Comparison of ENCODE assay signal across 9 cellular contexts in the genomic region with DNA sequence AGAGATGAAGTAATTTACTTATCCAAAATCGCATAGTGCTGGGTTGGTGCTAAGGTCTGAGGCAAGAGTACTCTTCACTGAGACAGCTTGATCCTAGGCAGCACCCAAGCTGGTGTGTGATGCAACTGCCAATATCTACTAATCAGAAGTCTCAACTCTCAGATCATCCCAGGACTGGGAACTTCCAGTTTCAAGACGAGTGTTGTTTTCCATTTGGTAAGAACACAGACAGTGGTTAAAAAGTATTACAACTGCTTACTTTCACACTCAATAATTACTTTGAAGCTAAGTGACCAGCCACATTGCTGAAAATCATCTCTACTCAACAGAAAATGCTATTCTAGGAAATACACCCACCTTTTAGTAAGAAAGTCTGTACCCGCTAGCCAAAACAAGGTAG. TPM values are rescaled to one million over a fixed set of nuclear protein-coding genes. Genes with fewer than 3 reads are reported as not detected.
DNase-seq lines count a peak whose midpoint lies in the region; ATAC-seq lines count a peak whose summit lies in the region.
"Had no signal": no experiment of that assay in that cellular context is flagged by ENCODE, and none has a peak within 500 bp of the region (broad histone marks: within the 10 kb centered on the region; RNA-seq: fewer than 3 reads in every experiment).

No MANE protein-coding gene starts in this region.

- peak; percentile 63 for ATAC-seq in HG03103 (IDR thresholded peaks at IDR 0.05; ENCODE audit: low read depth, unreplicated experiment)
- ATAC-seq in activated naive CD4-positive, alpha-beta T cell treated with anti-CD3 and anti-CD28 coated beads, Interleukin-2, amount 50 U/mL, for 72 hours = peak; percentile 30 to 74
- peak; percentile 71 to 72 for ATAC-seq in stimulated activated naive B cell treated with anti-CD40 and anti-IgM and Interleukin-4, amounts not matched to agents 10 μg/mL and 1 μg/mL and 100 μg/mL, for 72 hours (replicated peaks)

- DNase-seq in activated T-cell treated with anti-CD3 and anti-CD28 coated beads for 48 hours (ENCODE audit: low read depth) (peak; percentile 29), activated T-cell treated with anti-CD3 and anti-CD28 coated beads for 4 hours (no peak), NAMALWA (ENCODE audit: low spot score) (no peak), DMS 273 (lab: John Stamatoyannopoulos, UW; ENCODE audit: unreplicated experiment) (no peak), NCI-H526 treated with DMSO at 0.1 percent for 48 hours (lab: John Stamatoyannopoulos, UW) (no peak)
- DNase-seq in activated naive CD4-positive, alpha-beta T cell treated with anti-CD3 and anti-CD28 coated beads, Interleukin-2, amount 50 U/mL, for 72 hours (ENCODE audit: low spot score in 2 of 2) = peak in 1 of 2 donors; percentile 33
- DNase-seq in stimulated activated naive B cell treated with anti-CD40 and anti-IgM and Interleukin-4, amounts not matched to agents 10 μg/mL and 1 μg/mL and 100 μg/mL, for 72 hours = peak; percentile 51

- peak overlapping the region; percentile 21 to 37 for H3K4me3 Mint-ChIP-seq in stimulated activated naive B cell treated with anti-CD40 and anti-IgM and Interleukin-4, amounts not matched to agents 10 μg/mL and 1 μg/mL and 100 μg/mL, for 72 hours
- H3K4me3 Mint-ChIP-seq: central memory CD8-positive, alpha-beta T cell had no signal

- peaks cover 0 to 30% of the 10 kb centered on the region in 2 donors for H3K36me3 Mint-ChIP-seq in activated naive CD4-positive, alpha-beta T cell treated with anti-CD3 and anti-CD28 coated beads, Interleukin-2, amount 50 U/mL, for 72 hours
- peaks cover 22 to 30% of the 10 kb centered on the region in 2 donors for H3K36me3 Mint-ChIP-seq in stimulated activated naive B cell treated with anti-CD40 and anti-IgM and Interleukin-4, amounts not matched to agents 10 μg/mL and 1 μg/mL and 100 μg/mL, for 72 hours

- H3K27me3 Mint-ChIP-seq in stimulated activated naive B cell treated with anti-CD40 and anti-IgM and Interleukin-4, amounts not matched to agents 10 μg/mL and 1 μg/mL and 100 μg/mL, for 72 hours = no peaks in the 10 kb centered on the region
- H3K27me3 Mint-ChIP-seq: central memory CD8-positive, alpha-beta T cell had no signal

- peak overlapping the region; percentile 25 to 60 for H3K27ac Mint-ChIP-seq in activated naive CD4-positive, alpha-beta T cell treated with anti-CD3 and anti-CD28 coated beads, Interleukin-2, amount 50 U/mL, for 72 hours
- H3K27ac Mint-ChIP-seq in stimulated activated naive B cell treated with anti-CD40 and anti-IgM and Interleukin-4, amounts not matched to agents 10 μg/mL and 1 μg/mL and 100 μg/mL, for 72 hours = peak overlapping the region; percentile 88

- peaks cover 40 to 87% of the 10 kb centered on the region in 2 donors for H3K4me1 Mint-ChIP-seq in stimulated activated naive B cell treated with anti-CD40 and anti-IgM and Interleukin-4, amounts not matched to agents 10 μg/mL and 1 μg/mL and 100 μg/mL, for 72 hours

- peaks cover 0 to 6% of the 10 kb centered on the region in 2 donors for H3K9me3 Mint-ChIP-seq in activated naive CD4-positive, alpha-beta T cell treated with anti-CD3 and anti-CD28 coated beads, Interleukin-2, amount 50 U/mL, for 72 hours
- H3K9me3 Mint-ChIP-seq in stimulated activated naive B cell treated with anti-CD40 and anti-IgM and Interleukin-4, amounts not matched to agents 10 μg/mL and 1 μg/mL and 100 μg/mL, for 72 hours = peaks cover 0 to 1% of the 10 kb centered on the region in 2 donors

RNA-seq across cellular contexts. Expression of a gene that starts 45.3 kb away (rescaled TPM):
- total RNA-seq in activated naive CD4-positive, alpha-beta T cell treated with anti-CD3 and anti-CD28 coated beads, Interleukin-2, amount 50 U/mL, for 72 hours = 10 to 100 TPM; 40.7 to 41.7 TPM

Comparison
In these comparisons a context has a peak if more than half of its experiments do, and no peak if none do; other contexts are left out.
1. DNase-seq: peak in activated T-cell treated with anti-CD3 and anti-CD28 coated beads for 48 hours (single experiment) and stimulated activated naive B cell treated with anti-CD40 and anti-IgM and Interleukin-4, amounts not matched to agents 10 μg/mL and 1 μg/mL and 100 μg/mL, for 72 hours (single experiment); none in activated T-cell treated with anti-CD3 and anti-CD28 coated beads for 4 hours (single experiment), NAMALWA (single experiment), DMS 273 (single experiment) and NCI-H526 treated with DMSO at 0.1 percent for 48 hours (single experiment).
2. Peak in every context shown above with its lines, with median percentiles within 50 percentile points of each other: ATAC-seq.